In the genomic region with DNA sequence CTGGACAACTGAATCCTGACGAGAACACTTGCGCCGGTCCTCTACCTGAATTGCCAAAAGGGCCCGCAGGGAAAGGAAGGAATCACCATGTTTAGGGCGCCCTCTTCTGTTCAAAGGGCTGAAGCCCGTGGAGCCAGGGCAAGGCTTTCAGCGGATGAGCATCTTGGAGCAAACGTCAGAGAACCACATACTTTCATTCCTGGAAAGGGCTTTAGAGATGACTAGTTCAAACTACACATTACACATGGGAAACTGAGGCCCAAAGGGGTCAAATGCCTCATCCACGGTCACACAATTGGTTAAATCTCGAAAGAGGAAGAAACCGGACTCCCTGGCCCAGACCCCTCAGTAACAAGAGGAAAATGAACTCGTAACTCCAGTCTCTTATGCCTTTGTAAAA, we compare ENCODE assay signal across 8 cellular contexts. TPM values are rescaled to one million over a fixed set of nuclear protein-coding genes. Genes with fewer than 3 reads are reported as not detected.
A peak's percentile ranks its signal among the peaks of the same experiment; 100 is the strongest.
DNase-seq lines count a peak whose midpoint lies in the region; ATAC-seq, FAIRE-seq and TF ChIP-seq lines count a peak whose summit lies in the region.

No MANE protein-coding gene starts in this region.

- FAIRE-seq in GM18507 (lab: Jason Lieb, UNC), result peak; percentile 87

- H3K4me1 Mint-ChIP-seq in activated naive CD4-positive, alpha-beta T cell treated with anti-CD3 and anti-CD28 coated beads for 36 hours (ENCODE audit: low read depth), result no peaks in the 10 kb centered on the region
- no peaks in the 10 kb centered on the region for H3K4me1 Mint-ChIP-seq in progenitor cell of endocrine pancreas (ENCODE audit: low read depth)

- H3K36me3 ChIP-seq in MG63, result no peaks in the 10 kb centered on the region

- no peak for ATAC-seq in HG03175 (IDR thresholded peaks at IDR 0.05; ENCODE audit: unreplicated experiment)

- H3K27ac Mint-ChIP-seq in activated naive CD4-positive, alpha-beta T cell treated with anti-CD3 and anti-CD28 coated beads for 36 hours, result no peak overlapping the region
- no peak overlapping the region for H3K27ac Mint-ChIP-seq in progenitor cell of endocrine pancreas

- CTCF ChIA-PET in AG04449 (lab: Yijun Ruan, JAX), result interaction anchor here (0.8 to 2.4 kb wide), 12 partner anchors 9 to 776 kb away, joined by 3 to 29 read pairs (median 4); a partner anchor contains a TSS
- CTCF ChIA-PET in activated naive CD4-positive, alpha-beta T cell treated with anti-CD3 and anti-CD28 coated beads for 36 hours (lab: Charles Lee), result interaction anchor here (1.4 to 1.7 kb wide), 2 partner anchors 9 kb away, joined by 7 to 8 read pairs; no protein-coding TSS in a partner anchor

- no peaks in the 10 kb centered on the region for H3K27me3 ChIP-seq in MG63

- peaks cover 37% of the 10 kb centered on the region for H3K27me3 Mint-ChIP-seq in activated naive CD4-positive, alpha-beta T cell treated with anti-CD3 and anti-CD28 coated beads for 36 hours (ENCODE audit: low read depth)
- H3K27me3 Mint-ChIP-seq in progenitor cell of endocrine pancreas, result peaks cover 19% of the 10 kb centered on the region

- no peaks in the 10 kb centered on the region for H3K9me3 ChIP-seq in MG63

- TF ChIP-seq CTCF in AG04449 (IDR thresholded peaks at IDR 0.05; ENCODE audit: insufficient read depth, low read length, missing control alignments) (peak; percentile 88), progenitor cell of endocrine pancreas (IDR thresholded peaks at IDR 0.05; ENCODE audit: unreplicated experiment) (peak; percentile 95)

- DNase-seq in AG04449 (ENCODE audit: low read depth, low spot score) (no peak), GM18507 (ENCODE audit: extremely low spot score, insufficient read length, low read depth) (peak; percentile 26), MG63 (peak; percentile 44), SHP77 treated with DMSO at 0.1 percent for 48 hours (lab: John Stamatoyannopoulos, UW) (peak; percentile 58), head of caudate nucleus (peak; percentile 53 to 90 (median 78)), progenitor cell of endocrine pancreas (ENCODE audit: low spot score, unreplicated experiment) (peak; percentile 72)
- peak; percentile 80 for DNase-seq in activated naive CD4-positive, alpha-beta T cell treated with anti-CD3 and anti-CD28 coated beads for 36 hours

- H3K4me3 ChIP-seq in AG04449 (ENCODE audit: low read depth, low read length) (no peak overlapping the region), MG63 (no peak overlapping the region)

- no peaks in the 10 kb centered on the region for H3K36me3 Mint-ChIP-seq in activated naive CD4-positive, alpha-beta T cell treated with anti-CD3 and anti-CD28 coated beads for 36 hours (ENCODE audit: low read depth)
- H3K36me3 Mint-ChIP-seq in progenitor cell of endocrine pancreas (ENCODE audit: insufficient read depth), result no peaks in the 10 kb centered on the region

- no peak overlapping the region for H3K4me3 Mint-ChIP-seq in activated naive CD4-positive, alpha-beta T cell treated with anti-CD3 and anti-CD28 coated beads for 36 hours
- no peak overlapping the region for H3K4me3 Mint-ChIP-seq in progenitor cell of endocrine pancreas (ENCODE audit: low read depth)

- H3K9me3 Mint-ChIP-seq in activated naive CD4-positive, alpha-beta T cell treated with anti-CD3 and anti-CD28 coated beads for 36 hours, result no peaks in the 10 kb centered on the region
- H3K9me3 Mint-ChIP-seq in progenitor cell of endocrine pancreas (ENCODE audit: low read depth), result no peaks in the 10 kb centered on the region

- POLR2A ChIA-PET in AG04449 (lab: Yijun Ruan, JAX), result no interaction called here

- intact Hi-C loops in activated naive CD4-positive, alpha-beta T cell treated with anti-CD3 and anti-CD28 coated beads for 36 hours (cut with micrococcal nuclease), result loop anchor here (1.0 to 10.0 kb wide), 6 partner anchors 11 to 772 kb away; a partner anchor contains a TSS
- intact Hi-C loops in head of caudate nucleus (cut with DNase I), result no loop called here

RNA-seq across cellular contexts. Expression of a gene that starts 11.5 kb away (rescaled TPM):
- total RNA-seq in MG63 (2014; rRNA removed; shearing (Covaris generic); ENCODE audit: low replicate concordance), result 3.7 and 5.4 TPM in 2 replicates
- total RNA-seq in activated naive CD4-positive, alpha-beta T cell treated with anti-CD3 and anti-CD28 coated beads for 36 hours, result 1 to 10 TPM; 5.2 to 5.3 TPM
- total RNA-seq in progenitor cell of endocrine pancreas, result 25.0 and 27.2 TPM in 2 replicates
